In the genomic region with DNA sequence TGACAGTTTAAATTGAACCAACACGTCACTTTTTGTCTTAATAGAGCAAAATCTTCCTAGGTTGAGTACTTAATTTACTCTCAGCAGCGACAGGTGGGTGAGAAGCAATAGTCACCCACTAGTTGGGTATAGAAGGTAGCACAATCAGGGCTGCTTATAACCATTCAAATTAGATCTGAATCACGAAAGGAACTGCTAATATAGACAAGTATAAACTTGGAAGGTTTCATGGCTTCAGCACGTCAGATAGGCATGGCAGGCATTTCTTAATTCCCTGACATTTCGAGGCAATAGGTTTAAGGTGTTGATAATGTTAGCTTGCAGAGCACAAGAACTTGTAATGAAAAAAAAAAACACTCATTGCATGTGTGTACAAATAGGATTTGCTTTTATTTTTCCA, we compare ENCODE assay signal across 19 cellular contexts.
A peak's percentile ranks its signal among the peaks of the same experiment; 100 is the strongest.
DNase-seq lines count a peak whose midpoint lies in the region; ATAC-seq and TF ChIP-seq lines count a peak whose summit lies in the region.
"Had no signal": no experiment of that assay in that cellular context is flagged by ENCODE, and none has a peak within 500 bp of the region (broad histone marks: within the 10 kb centered on the region; RNA-seq: fewer than 3 reads in every experiment).

No MANE protein-coding gene starts in this region.

- H3K27me3 ChIP-seq in SU-DHL-6 (ENCODE audit: low read length) = no peaks in the 10 kb centered on the region
- no peaks in the 10 kb centered on the region for H3K27me3 ChIP-seq in foreskin keratinocyte
- H3K27me3 ChIP-seq: BLaER1 treated with 17β-estradiol and CSF1 and Interleukin-3, amounts not matched to agents 10 nM and 100 nM had no signal

- H3K4me3 ChIP-seq in SU-DHL-6 (ENCODE audit: insufficient read depth, low read length, poor library complexity, severe bottlenecking) = no peak overlapping the region
- no peak overlapping the region for H3K4me3 ChIP-seq in epithelial cell of esophagus (ENCODE audit: low read length)
- H3K4me3 ChIP-seq: A549; BLaER1 treated with 17β-estradiol and CSF1 and Interleukin-3, amounts not matched to agents 10 nM and 100 nM had no signal

- H3K27ac ChIP-seq in SU-DHL-6 (ENCODE audit: low read depth, low read length) (no peak overlapping the region), foreskin keratinocyte (no peak overlapping the region)
- H3K27ac ChIP-seq: 22Rv1; A549; BLaER1 treated with 17β-estradiol and CSF1 and Interleukin-3, amounts not matched to agents 10 nM and 100 nM; C4-2B had no signal

- H3K79me2 ChIP-seq in SU-DHL-6 (ENCODE audit: insufficient read depth, low read length) = no peaks in the 10 kb centered on the region

- no peaks in the 10 kb centered on the region for H3F3A ChIP-seq in SU-DHL-6 (ENCODE audit: insufficient read depth)

- no peaks in the 10 kb centered on the region for H3K36me3 ChIP-seq in SU-DHL-6 (ENCODE audit: low read length)
- H3K36me3 ChIP-seq: BLaER1 treated with 17β-estradiol and CSF1 and Interleukin-3, amounts not matched to agents 10 nM and 100 nM had no signal

- peak overlapping the region; percentile 72 for H2AFZ ChIP-seq in SU-DHL-6 (ENCODE audit: low read depth, low read length, severe bottlenecking)

- no peaks in the 10 kb centered on the region for H4K20me1 ChIP-seq in SU-DHL-6 (ENCODE audit: low read depth, low read length)
- H4K20me1 ChIP-seq: BLaER1 treated with 17β-estradiol and CSF1 and Interleukin-3, amounts not matched to agents 10 nM and 100 nM had no signal

- no peak overlapping the region for H3K9ac ChIP-seq in SU-DHL-6 (ENCODE audit: low read length)
- H3K9ac ChIP-seq: BLaER1 treated with 17β-estradiol and CSF1 and Interleukin-3, amounts not matched to agents 10 nM and 100 nM had no signal

- no peak overlapping the region for H3K4me2 ChIP-seq in SU-DHL-6 (ENCODE audit: low read depth, low read length, poor library complexity, severe bottlenecking)
- H3K4me2 ChIP-seq: A549; BLaER1 treated with 17β-estradiol and CSF1 and Interleukin-3, amounts not matched to agents 10 nM and 100 nM had no signal

- ATAC-seq in foreskin keratinocyte (peak; percentile 27), GM18511 (IDR thresholded peaks at IDR 0.05; ENCODE audit: unreplicated experiment) (no peak), GM18870 (IDR thresholded peaks at IDR 0.05; ENCODE audit: unreplicated experiment) (no peak)
- ATAC-seq: A549; CD8-positive, alpha-beta T cell had no signal

- peaks cover 10% of the 10 kb centered on the region; the same call in 1 of the 2 replicates for H3K9me3 ChIP-seq in SU-DHL-6 (ENCODE audit: insufficient read depth, low read length)
- H3K9me3 ChIP-seq: A549; BLaER1 treated with 17β-estradiol and CSF1 and Interleukin-3, amounts not matched to agents 10 nM and 100 nM; Caco-2 had no signal

- no peaks in the 10 kb centered on the region for H3K4me1 ChIP-seq in foreskin keratinocyte
- H3K4me1 ChIP-seq: A549; BLaER1 treated with 17β-estradiol and CSF1 and Interleukin-3, amounts not matched to agents 10 nM and 100 nM; Caco-2 had no signal

- TF ChIP-seq CTCF in SU-DHL-6 (IDR thresholded peaks at IDR 0.05; ENCODE audit: insufficient read depth, low read length, poor library complexity, severe bottlenecking) (no peak), epithelial cell of esophagus (IDR thresholded peaks at IDR 0.05; ENCODE audit: insufficient read depth, low read depth, low read length, missing control alignments) (no peak), foreskin keratinocyte (conservative IDR thresholded peaks at IDR 0.05) (no peak)

- DNase-seq in DMS 273 (lab: John Stamatoyannopoulos, UW; ENCODE audit: unreplicated experiment) (peak; percentile 0), DMS 273 treated with DMSO at 0.1 percent for 48 hours (lab: John Stamatoyannopoulos, UW) (no peak), epithelial cell of esophagus (ENCODE audit: low read depth) (peak; percentile 42), foreskin keratinocyte (peak; percentile 15 to 46)
- no peak for DNase-seq in stimulated activated CD4-positive, alpha-beta T cell treated with anti-CD3 and anti-CD28 coated beads, Interleukin-1b, Interleukin-23, amount 100 ng/mL, for 48 hours
- DNase-seq: AML-193; Caco-2; Calu3; CD4-positive, alpha-beta T cell; CD8-positive, alpha-beta T cell; DMS79 treated with DMSO at 0.1 percent for 48 hours; GF-D8 had no signal

- no peaks in the 10 kb centered on the region for H3K9me2 ChIP-seq in SU-DHL-6 (replicated peaks; ENCODE audit: insufficient read depth, low read length)

Comparison
In these comparisons a context has a peak if more than half of its experiments do, and no peak if none do; other contexts are left out.
1. DNase-seq: peak in DMS 273 (single experiment), epithelial cell of esophagus (single experiment) and foreskin keratinocyte (2 of 2); none in DMS 273 treated with DMSO at 0.1 percent for 48 hours (single experiment) and stimulated activated CD4-positive, alpha-beta T cell treated with anti-CD3 and anti-CD28 coated beads, Interleukin-1b, Interleukin-23, amount 100 ng/mL, for 48 hours (single experiment).